In the genomic region with DNA sequence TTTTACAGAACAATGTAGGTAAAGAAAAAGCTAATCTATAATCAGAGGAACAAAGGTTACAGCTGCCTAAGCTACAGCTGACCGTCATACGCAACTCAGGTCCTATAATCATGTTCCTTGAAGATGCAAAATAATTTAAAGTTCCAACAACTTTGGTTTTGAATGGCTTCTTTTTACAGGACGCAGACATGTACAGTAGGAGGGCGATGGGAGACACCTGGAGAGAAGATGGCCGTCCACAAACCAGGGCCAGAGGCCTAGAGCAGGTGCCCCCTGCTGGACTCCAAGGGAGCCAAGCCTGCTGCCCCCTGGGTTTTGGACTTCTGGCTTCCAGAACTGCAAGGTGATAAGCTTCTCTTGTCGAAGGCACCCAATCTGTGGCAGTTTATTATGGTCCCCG, we compare ENCODE assay signal across 1 cellular context.
TF ChIP-seq lines count a peak whose summit lies in the region.

No MANE protein-coding gene starts in this region.

TF ChIP-seq in WTC11, 78 proteins besides CTCF, POLR2A, EP300 and RAD21 (continued from another document):
- no peak for TF ChIP-seq SOX15 (CRISPR knock-in tag; IDR thresholded peaks at IDR 0.05)
